In genomic region chr7:20269726-20270125, GRCh38 we compare ENCODE assay signal across 22 cellular contexts. TPM values are rescaled to one million over a fixed set of nuclear protein-coding genes. Genes with fewer than 3 reads are reported as not detected.
A peak's percentile ranks its signal among the peaks of the same experiment; 100 is the strongest.
DNase-seq lines count a peak whose midpoint lies in the region; ATAC-seq, FAIRE-seq and TF ChIP-seq lines count a peak whose summit lies in the region.
"Had no signal": no experiment of that assay in that cellular context is flagged by ENCODE, and none has a peak within 500 bp of the region (broad histone marks: within the 10 kb centered on the region; RNA-seq: fewer than 3 reads in every experiment).

No MANE protein-coding gene starts in this region.

- SMC1A ChIA-PET in GM12878 (lab: Charles Lee; ENCODE audit: uncharacterized antibody, unreplicated experiment): interaction anchor here (0.9 to 3.6 kb wide), 13 partner anchors 9 to 120 kb away, joined by 3 to 44 read pairs (median 6); no protein-coding TSS in a partner anchor

- H3K4me2 ChIP-seq in A549 (no peak overlapping the region), GM12878 (ENCODE audit: control insufficient read depth, insufficient read depth) (0 out of 2 replicates have a peak overlapping the region, but pooled peaks have one; percentile 25), keratinocyte (ENCODE audit: control insufficient read depth, extremely low read depth, insufficient read depth, low read depth, low read length) (no peak overlapping the region)

- no peak for TF ChIP-seq CTCF in A549 (IDR thresholded peaks at IDR 0.05)
- TF ChIP-seq CTCF in GM12878 (IDR thresholded peaks at IDR 0.05 in 2 of 3, conservative IDR thresholded peaks at IDR 0.05 in 1 of 3; ENCODE audit: control insufficient read depth in 2 of 3, extremely low read depth in 1 of 3, insufficient read depth in 1 of 3, low read depth in 3 of 3, low read length in 3 of 3): no peak
- TF ChIP-seq CTCF in keratinocyte (optimal IDR thresholded peaks at IDR 0.05 in 1 of 3, IDR thresholded peaks at IDR 0.05 in 1 of 3, conservative IDR thresholded peaks at IDR 0.05 in 1 of 3; ENCODE audit: extremely low read depth in 1 of 3, insufficient read depth in 2 of 3, low read length in 3 of 3): no peak
- TF ChIP-seq CTCF in CD4-positive, alpha-beta T cell (IDR thresholded peaks at IDR 0.05): no peak

- H3K36me3 ChIP-seq in GM12878 (ENCODE audit: control insufficient read depth in 2 of 2, insufficient read depth in 2 of 2, low read length in 1 of 2) (no peaks in the 10 kb centered on the region), keratinocyte (ENCODE audit: control insufficient read depth in 2 of 2, extremely low read depth in 1 of 2, insufficient read depth in 2 of 2, low read length in 2 of 2) (no peaks in the 10 kb centered on the region), small intestine (ENCODE audit: control insufficient read depth in 2 of 2, insufficient read depth in 2 of 2, low read length in 2 of 2) (no peaks in the 10 kb centered on the region)

- H3K9me1 ChIP-seq in keratinocyte (ENCODE audit: control insufficient read depth, extremely low read depth, insufficient read depth, low read length): no peaks in the 10 kb centered on the region

- H3K9ac ChIP-seq in GM12878 (ENCODE audit: control insufficient read depth, insufficient read depth, low read length): no peak overlapping the region
- H3K9ac ChIP-seq in keratinocyte (ENCODE audit: control insufficient read depth, extremely low read depth, insufficient read depth, low read length): no peak overlapping the region

- TF ChIP-seq POLR2A in A549 (IDR thresholded peaks at IDR 0.05; ENCODE audit: low read length) (no peak), GM12878 (IDR thresholded peaks at IDR 0.05; ENCODE audit: low read depth, low read length) (no peak)

- H3K4me1 Mint-ChIP-seq in CD4-positive, alpha-beta T cell (ENCODE audit: low read depth): no peaks in the 10 kb centered on the region
- H3K4me1 Mint-ChIP-seq: activated CD4-positive, alpha-beta T cell treated with anti-CD3 and anti-CD28 coated beads, Interleukin-2, amount 10 ng/mL, durations not matched to agents 7 days and 5 days; activated naive CD8-positive, alpha-beta T cell treated with anti-CD3 and anti-CD28 coated beads, Interleukin-2, amount 50 U/mL, for 24 hours; central memory CD8-positive, alpha-beta T cell; T-cell had no signal

- H3K79me2 ChIP-seq in GM12878 (ENCODE audit: control insufficient read depth, insufficient read depth, low read length): no peaks in the 10 kb centered on the region
- H3K79me2 ChIP-seq in keratinocyte (ENCODE audit: control insufficient read depth, insufficient read depth, low read length): no peaks in the 10 kb centered on the region

- H3K27ac ChIP-seq in A549 (no peak overlapping the region), GM12878 (ENCODE audit: control insufficient read depth, insufficient read depth) (no peak overlapping the region), keratinocyte (ENCODE audit: control insufficient read depth, insufficient read depth, low read length) (no peak overlapping the region), small intestine (ENCODE audit: low read depth in 1 of 2, low read length in 1 of 2) (no peak overlapping the region)
- no peak overlapping the region for H3K27ac ChIP-seq in CD4-positive, alpha-beta T cell (ENCODE audit: low read depth, low read length)

- H3K4me1 ChIP-seq in A549 (no peaks in the 10 kb centered on the region), GM12878 (ENCODE audit: control insufficient read depth, insufficient read depth, low read length) (peaks cover 17% of the 10 kb centered on the region), keratinocyte (ENCODE audit: control insufficient read depth, extremely low read depth, insufficient read depth, low read length) (peaks cover 3% of the 10 kb centered on the region), small intestine (ENCODE audit: control insufficient read depth in 2 of 2, insufficient read depth in 1 of 2, low read depth in 1 of 2, low read length in 1 of 2) (peaks cover 0 to 3% of the 10 kb centered on the region in 2 donors)

- TF ChIP-seq EP300 in A549 (IDR thresholded peaks at IDR 0.05): no peak
- no peak for TF ChIP-seq EP300 in GM12878 (IDR thresholded peaks at IDR 0.05; ENCODE audit: borderline replicate concordance in 1 of 2, control insufficient read depth in 1 of 2, low read depth in 2 of 2, low read length in 2 of 2)

- H2AFZ ChIP-seq in GM12878 (ENCODE audit: control insufficient read depth, low read depth, low read length) (peak overlapping the region; percentile 28), keratinocyte (ENCODE audit: control insufficient read depth, low read length) (no peak overlapping the region)

- H4K20me1 ChIP-seq in GM12878 (ENCODE audit: control insufficient read depth, insufficient read depth) (no peaks in the 10 kb centered on the region), keratinocyte (ENCODE audit: control insufficient read depth, extremely low read depth, insufficient read depth, low read length) (no peaks in the 10 kb centered on the region)

- POLR2A ChIA-PET in A549 (lab: Yijun Ruan, JAX) (no interaction called here), GM12878 (lab: Charles Lee) (interaction anchor here (0.6 to 2.2 kb wide), 3 partner anchors 27 to 297 kb away, joined by 3 to 7 read pairs (median 3); no protein-coding TSS in a partner anchor)
- POLR2A ChIA-PET in CD4-positive, alpha-beta T cell (lab: Charles Lee): no interaction called here

- no peak for ATAC-seq in A549
- ATAC-seq in GM12878: no peak
- ATAC-seq in GM19452 (IDR thresholded peaks at IDR 0.05; ENCODE audit: unreplicated experiment): no peak
- ATAC-seq in CD4-positive, alpha-beta T cell (ENCODE audit: poor library complexity): no peak
- ATAC-seq: activated naive CD8-positive, alpha-beta T cell treated with anti-CD3 and anti-CD28 coated beads, Interleukin-2, amount 50 U/mL, for 24 hours; natural killer cell treated with Interleukin-12 subunit alpha and Interleukin-12 subunit beta and Interleukin-15 and Interleukin-18, amount 100 ng/mL, for 72 hours; T-cell had no signal

- CTCF ChIA-PET in A549 (lab: Yijun Ruan, JAX): no interaction called here
- CTCF ChIA-PET in GM12878 (lab: Yijun Ruan, JAX): interaction anchor here (0.9 to 1.8 kb wide), 5 partner anchors 12 to 71 kb away, joined by 3 to 8 read pairs (median 4); no protein-coding TSS in a partner anchor
- CTCF ChIA-PET in CD4-positive, alpha-beta T cell (lab: Charles Lee): no interaction called here

- no peaks in the 10 kb centered on the region for H3K9me3 Mint-ChIP-seq in CD4-positive, alpha-beta T cell
- H3K9me3 Mint-ChIP-seq: activated CD4-positive, alpha-beta T cell treated with anti-CD3 and anti-CD28 coated beads, Interleukin-2, amount 10 ng/mL, durations not matched to agents 7 days and 5 days; activated naive CD8-positive, alpha-beta T cell treated with anti-CD3 and anti-CD28 coated beads, Interleukin-2, amount 50 U/mL, for 24 hours; central memory CD8-positive, alpha-beta T cell; natural killer cell treated with Interleukin-12 subunit alpha and Interleukin-12 subunit beta and Interleukin-15 and Interleukin-18, amount 100 ng/mL, for 72 hours; T-cell had no signal

- DNase-seq in A549 (ENCODE audit: low read depth in 1 of 2, low spot score in 1 of 2) (no peak), GM18507 (ENCODE audit: extremely low spot score, insufficient read length, low read depth) (no peak), GM12878 (ENCODE audit: low read depth, low spot score) (no peak), keratinocyte (ENCODE audit: low read depth, low spot score) (peak; percentile 7), small intestine (no peak), DMS 273 treated with DMSO at 0.1 percent for 48 hours (lab: John Stamatoyannopoulos, UW) (no peak)
- no peak for DNase-seq in CD4-positive, alpha-beta T cell
- DNase-seq: activated CD4-positive, alpha-beta T cell treated with anti-CD3 and anti-CD28 coated beads, Interleukin-2, amount 10 ng/mL, durations not matched to agents 7 days and 5 days; activated CD8-positive, alpha-beta memory T cell treated with anti-CD3 and anti-CD28 coated beads, Interleukin-2, amount 50 U/mL, for 4 hours; activated effector memory CD4-positive, alpha-beta T cell treated with Interleukin-2 at 50 U/mL for 16 hours; activated naive CD8-positive, alpha-beta T cell treated with anti-CD3 and anti-CD28 coated beads, Interleukin-2, amount 50 U/mL, for 24 hours; DND-41; hippocampal formation; NCI-H1417 treated with DMSO at 0.1 percent for 48 hours; NCI-H526 treated with DMSO at 0.1 percent for 48 hours; SHP77; stimulated activated CD4-positive, alpha-beta T cell treated with anti-CD3 and anti-CD28 coated beads, Interleukin-4, amount 100 ng/mL, for 4 hours; T-cell had no signal

- dilution Hi-C loops in keratinocyte (cut with MboI; ENCODE audit: extremely low pct_ligation_motif_present, low sequenced_read_pairs): no loop called here

- RAD21 ChIA-PET in GM12878 (lab: Charles Lee; ENCODE audit: unreplicated experiment): interaction anchor here (0.8 to 3.3 kb wide), 9 partner anchors 9 to 64 kb away, joined by 3 to 35 read pairs (median 5); no protein-coding TSS in a partner anchor

- in situ Hi-C loops in GM12878 (cut with MboI): no loop called here

- TF ChIP-seq RAD21 in A549 (conservative IDR thresholded peaks at IDR 0.05 in 1 of 2, IDR thresholded peaks at IDR 0.05 in 1 of 2) (no peak), GM12878 (IDR thresholded peaks at IDR 0.05; ENCODE audit: insufficient read depth, low read depth, low read length) (no peak)

- H3K9me3 ChIP-seq in A549: no peaks in the 10 kb centered on the region
- peaks cover 11% of the 10 kb centered on the region; the same call in 2 of the 3 replicates for H3K9me3 ChIP-seq in GM12878 (replicated peaks; ENCODE audit: control insufficient read depth, insufficient read depth, low read length)
- H3K9me3 ChIP-seq in keratinocyte (ENCODE audit: control insufficient read depth, low read depth, low read length): no peaks in the 10 kb centered on the region
- H3K9me3 ChIP-seq in small intestine (ENCODE audit: control insufficient read depth, low read depth): no peaks in the 10 kb centered on the region
- H3K9me3 ChIP-seq in CD4-positive, alpha-beta T cell (ENCODE audit: control insufficient read depth, low read length): no peaks in the 10 kb centered on the region

- no peak overlapping the region for H3K4me3 Mint-ChIP-seq in CD4-positive, alpha-beta T cell
- H3K4me3 Mint-ChIP-seq: activated CD4-positive, alpha-beta T cell treated with anti-CD3 and anti-CD28 coated beads, Interleukin-2, amount 10 ng/mL, durations not matched to agents 7 days and 5 days; activated naive CD8-positive, alpha-beta T cell treated with anti-CD3 and anti-CD28 coated beads, Interleukin-2, amount 50 U/mL, for 24 hours; central memory CD8-positive, alpha-beta T cell; natural killer cell treated with Interleukin-12 subunit alpha and Interleukin-12 subunit beta and Interleukin-15 and Interleukin-18, amount 100 ng/mL, for 72 hours; T-cell had no signal

- H3K27me3 ChIP-seq in GM12878 (replicated peaks in 1 of 2; ENCODE audit: control insufficient read depth in 2 of 2, insufficient read depth in 2 of 2, low read length in 1 of 2) (no peaks in the 10 kb centered on the region), keratinocyte (ENCODE audit: control insufficient read depth, extremely low read depth, insufficient read depth, low read length) (no peaks in the 10 kb centered on the region), small intestine (ENCODE audit: control insufficient read depth in 2 of 2, insufficient read depth in 2 of 2, low read length in 2 of 2) (no peaks in the 10 kb centered on the region)
- no peaks in the 10 kb centered on the region for H3K27me3 ChIP-seq in CD4-positive, alpha-beta T cell (ENCODE audit: control insufficient read depth, insufficient read depth, low read length)

- FAIRE-seq in A549 (lab: Jason Lieb, UNC) (peak; percentile 63), GM18507 (lab: Jason Lieb, UNC) (peak; percentile 41), GM12878 (lab: Jason Lieb, UNC) (peak; percentile 73), keratinocyte (lab: Jason Lieb, UNC) (peak; percentile 20), small intestine (lab: Jason Lieb, UNC) (no peak)
- FAIRE-seq: H1 had no signal

- H3K4me3 ChIP-seq in A549 (no peak overlapping the region), GM12878 (no peak overlapping the region), keratinocyte (ENCODE audit: control insufficient read depth in 2 of 3, extremely low read depth in 1 of 3, insufficient read depth in 2 of 3, low read depth in 1 of 3, low read length in 3 of 3) (no peak overlapping the region), small intestine (ENCODE audit: low read depth in 1 of 2, low read length in 2 of 2) (no peak overlapping the region)

- no TSS peak for BruUV-seq in GM12878 (replicated peaks; lab: Mats Ljungman, UMichigan)

- H3K36me3 Mint-ChIP-seq in CD4-positive, alpha-beta T cell (ENCODE audit: low read depth): no peaks in the 10 kb centered on the region
- H3K36me3 Mint-ChIP-seq: natural killer cell treated with Interleukin-12 subunit alpha and Interleukin-12 subunit beta and Interleukin-15 and Interleukin-18, amount 100 ng/mL, for 72 hours; T-cell had no signal

- H3K27ac Mint-ChIP-seq in CD4-positive, alpha-beta T cell: no peak overlapping the region
- H3K27ac Mint-ChIP-seq: activated CD4-positive, alpha-beta T cell treated with anti-CD3 and anti-CD28 coated beads, Interleukin-2, amount 10 ng/mL, durations not matched to agents 7 days and 5 days; activated naive CD8-positive, alpha-beta T cell treated with anti-CD3 and anti-CD28 coated beads, Interleukin-2, amount 50 U/mL, for 24 hours; natural killer cell treated with Interleukin-12 subunit alpha and Interleukin-12 subunit beta and Interleukin-15 and Interleukin-18, amount 100 ng/mL, for 72 hours; T-cell had no signal

- intact Hi-C loops in GM12878 (cut with micrococcal nuclease; ENCODE audit: unreplicated experiment): loop anchor here (2.0 kb wide), 1 partner anchor 49 kb away; no protein-coding TSS in a partner anchor
- intact Hi-C loops in CD4-positive, alpha-beta T cell (cut with DNase I, micrococcal nuclease): no loop called here

- H3K27me3 Mint-ChIP-seq in CD4-positive, alpha-beta T cell: no peaks in the 10 kb centered on the region
- H3K27me3 Mint-ChIP-seq: activated CD4-positive, alpha-beta T cell treated with anti-CD3 and anti-CD28 coated beads, Interleukin-2, amount 10 ng/mL, durations not matched to agents 7 days and 5 days; central memory CD8-positive, alpha-beta T cell; natural killer cell treated with Interleukin-12 subunit alpha and Interleukin-12 subunit beta and Interleukin-15 and Interleukin-18, amount 100 ng/mL, for 72 hours; T-cell had no signal

RNA-seq across cellular contexts. Expression of gene MACC1, which starts 52.5 kb away (rescaled TPM):
- polyA plus RNA-seq in A549 (2011; rRNA removed) (0.01 TPM in 1 of 2 replicates, not detected in the other), A549 (2017; fragmentation: RNase III; extraction: RNeasy Plus Mini Kit Qiagen cat#74134 plus additional on column Dnase treatment) (not detected in 3 replicates), GM12878 (2011; rRNA removed) (61.1 and 99.6 TPM in 2 replicates), GM12878 (2014; fragmentation: Illumina TruSeq; extraction: Trizol) (14.4 and 16.0 TPM in 2 replicates), GM12878 (2014; fragmentation: Nextera tagmentation; extraction: Ambion mirVana) (10 to 100 TPM in 1 of 2 experiments, 1 to 10 TPM in 1; 6.0 to 10.9 TPM), GM12878 (2014; rRNA removed) (6.5 and 8.0 TPM in 2 replicates), GM12878 (2016; fragmentation: Nextera tagmentation; extraction: Ambion mirVana) (10 to 100 TPM in 1 of 2 experiments, 1 to 10 TPM in 1; 9.0 to 11.0 TPM), keratinocyte (9.6 to 16.4 TPM (median 11.3 TPM) in 3 replicates), small intestine (1 to 10 TPM; 3.5 to 8.7 (median 5.9) TPM)
- not detected in 2 replicates for polyA plus RNA-seq in A549 (2012; cell fraction: cytosol; rRNA removed)
- polyA plus RNA-seq in A549 (2012; cell fraction: nucleus; rRNA removed): not detected in 2 replicates
- not detected in 2 replicates for polyA minus RNA-seq in A549 (2011; rRNA and poly(A)+ RNA removed)
- 593 and 645 TPM in 2 replicates for total RNA-seq in GM12878 (2013; cell fraction: nucleolus; rRNA removed)
- total RNA-seq in GM12878 (2014; rRNA removed) (23.7 and 31.0 TPM in 2 replicates), GM12878 (2014; rRNA removed; fragmentation: Illumina TruSeq; extraction: Trizol) (47.7 and 47.8 TPM in 2 replicates), GM12878 (2021) (26.6 and 27.6 TPM in 2 replicates)
- polyA plus RNA-seq in GM12878 (2011; ENCODE audit: low read depth): 2.0 TPM
- polyA plus RNA-seq in GM12878 (2011; cell fraction: cytosol; rRNA removed): 20.5 and 20.6 TPM in 2 replicates
- 47.9 and 49.9 TPM in 2 replicates for polyA plus RNA-seq in GM12878 (2011; cell fraction: nucleus; rRNA removed)
- polyA plus RNA-seq in GM12878 (2012): 2.8 and 4.0 TPM in 2 replicates
- 172 and 187 TPM in 2 replicates for polyA minus RNA-seq in GM12878 (2011; rRNA and poly(A)+ RNA removed)
- 79.0 and 99.2 TPM in 2 replicates for polyA minus RNA-seq in GM12878 (2011; cell fraction: cytosol; rRNA and poly(A)+ RNA removed)
- 139 and 207 TPM in 2 replicates for polyA minus RNA-seq in GM12878 (2011; cell fraction: nucleus; rRNA and poly(A)+ RNA removed)
- 11.0 TPM for polyA plus RNA-seq in keratinocyte (2011; ENCODE audit: low read depth)
- polyA plus RNA-seq in keratinocyte (2011; cell fraction: cytosol; rRNA removed): 5.1 and 12.4 TPM in 2 replicates
- polyA plus RNA-seq in keratinocyte (2011; cell fraction: nucleus; rRNA removed): 13.1 and 17.2 TPM in 2 replicates
- 11.0 and 14.0 TPM in 2 replicates for polyA plus RNA-seq in keratinocyte (2012; ENCODE audit: low replicate concordance)
- polyA minus RNA-seq in keratinocyte: 11.1 to 54.0 TPM (median 28.9 TPM) in 3 replicates
- polyA minus RNA-seq in keratinocyte (2011; cell fraction: cytosol; rRNA and poly(A)+ RNA removed): 20.0 TPM
- 40.9 and 87.0 TPM in 2 replicates for polyA minus RNA-seq in keratinocyte (2011; cell fraction: nucleus; rRNA and poly(A)+ RNA removed)
- total RNA-seq in CD4-positive, alpha-beta T cell: under 1 TPM; 0.05 to 0.14 TPM
